Comparison of ENCODE assay signal across 21 cellular contexts in the genomic region with DNA sequence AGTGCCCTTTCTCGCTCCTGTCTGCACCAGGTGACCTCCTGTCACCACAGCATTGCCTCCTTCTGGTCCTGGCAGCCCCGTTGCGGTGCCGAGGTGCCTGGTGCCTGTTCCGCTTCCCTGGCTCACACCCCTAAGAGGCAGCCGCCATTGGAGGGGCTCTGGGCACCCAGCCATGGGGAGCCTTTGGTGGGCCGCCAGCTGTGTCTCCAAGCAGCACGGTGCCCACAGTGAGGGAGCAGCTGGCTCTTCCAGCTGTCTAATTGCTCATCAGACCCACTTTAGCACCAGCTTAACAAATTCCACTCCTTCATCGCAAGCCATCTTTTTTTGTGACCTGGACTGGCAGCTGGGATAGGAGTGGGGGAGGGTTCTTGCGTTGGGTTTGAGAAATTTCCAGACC.
A peak's percentile ranks its signal among the peaks of the same experiment; 100 is the strongest.
DNase-seq lines count a peak whose midpoint lies in the region; ATAC-seq and TF ChIP-seq lines count a peak whose summit lies in the region.
"Had no signal": no experiment of that assay in that cellular context is flagged by ENCODE, and none has a peak within 500 bp of the region (broad histone marks: within the 10 kb centered on the region; RNA-seq: fewer than 3 reads in every experiment).

No MANE protein-coding gene starts in this region.

- no peaks in the 10 kb centered on the region for H3K27me3 Mint-ChIP-seq in T-helper 17 cell
- H3K27me3 Mint-ChIP-seq: stimulated activated memory B cell treated with anti-CD40 and anti-IgM and Interleukin-4, amounts not matched to agents 10 μg/mL and 1 μg/mL and 100 μg/mL, for 72 hours had no signal

- no peaks in the 10 kb centered on the region for H3K9me2 ChIP-seq in OCI-LY1 (ENCODE audit: low read depth, low read length)

- intact Hi-C loops in Right ventricle myocardium superior (cut with DNase I) (no loop called here), left ventricle myocardium inferior (cut with micrococcal nuclease) (no loop called here), thyroid gland (cut with DNase I) (no loop called here)

- H3K4me3 ChIP-seq in left ventricle myocardium inferior (no peak overlapping the region), OCI-LY1 (ENCODE audit: low read depth, low read length, poor library complexity, severe bottlenecking) (no peak overlapping the region), thyroid gland (replicated peaks in 1 of 3) (no peak overlapping the region)
- H3K4me3 ChIP-seq: thoracic aorta had no signal

- H3F3A ChIP-seq in OCI-LY1 (ENCODE audit: insufficient read depth, low read length): peaks cover 4% of the 10 kb centered on the region; the same call in 1 of the 2 replicates

- no peak overlapping the region for H3K4me3 Mint-ChIP-seq in T-helper 17 cell
- H3K4me3 Mint-ChIP-seq: CD14-positive monocyte; natural killer cell; stimulated activated memory B cell treated with anti-CD40 and anti-IgM and Interleukin-4, amounts not matched to agents 10 μg/mL and 1 μg/mL and 100 μg/mL, for 72 hours had no signal

- ATAC-seq in Right ventricle myocardium superior (ENCODE audit: poor library complexity) (peak; percentile 25), HG02852 (IDR thresholded peaks at IDR 0.05; ENCODE audit: unreplicated experiment) (no peak), GM18867 (IDR thresholded peaks at IDR 0.05; ENCODE audit: unreplicated experiment) (no peak), T-helper 17 cell (no peak)
- ATAC-seq: natural killer cell; stimulated activated memory B cell treated with anti-CD40 and anti-IgM and Interleukin-4, amounts not matched to agents 10 μg/mL and 1 μg/mL and 100 μg/mL, for 72 hours had no signal

- DNase-seq in Right ventricle myocardium superior: no peak
- DNase-seq in left ventricle myocardium inferior: no peak
- peak; percentile 43 for DNase-seq in NCI-H2029 treated with DMSO at 0.1 percent for 48 hours (lab: John Stamatoyannopoulos, UW)
- peak; percentile 51 to 62 for DNase-seq in thyroid gland
- no peak for DNase-seq in T-helper 17 cell
- DNase-seq: ACHN; activated CD4-positive, alpha-beta T cell treated with anti-CD3 and anti-CD28 coated beads, Interleukin-2, amount 50 U/mL, for 1 hour; activated CD8-positive, alpha-beta memory T cell treated with anti-CD3 and anti-CD28 coated beads, Interleukin-2, amount 50 U/mL, for 4 hours; KG1; natural killer cell; OCI-M1; SIG-M5; T-helper 2 cell had no signal

- H3K4me2 ChIP-seq in OCI-LY1 (ENCODE audit: low read length): peak overlapping the region; percentile 32; the same call in 1 of the 2 replicates

- peak overlapping the region; percentile 67 for H3K9ac ChIP-seq in OCI-LY1 (ENCODE audit: low read length)
- H3K9ac ChIP-seq: parathyroid adenoma had no signal

- no peak overlapping the region for H3K27ac Mint-ChIP-seq in T-helper 17 cell
- H3K27ac Mint-ChIP-seq: CD14-positive monocyte, natural killer cell had no signal

- H3K27me3 ChIP-seq in left ventricle myocardium inferior (ENCODE audit: low read depth) (no peaks in the 10 kb centered on the region), OCI-LY1 (ENCODE audit: insufficient read depth, low read length) (no peaks in the 10 kb centered on the region), thyroid gland (no peaks in the 10 kb centered on the region)

- peaks cover 2% of the 10 kb centered on the region for H3K36me3 Mint-ChIP-seq in T-helper 17 cell (ENCODE audit: low read depth)
- H3K36me3 Mint-ChIP-seq: natural killer cell had no signal

- H3K4me1 Mint-ChIP-seq in T-helper 17 cell: peaks cover 3% of the 10 kb centered on the region
- H3K4me1 Mint-ChIP-seq: CD14-positive monocyte had no signal

- 50 to 59% methylated on average over 10 of the region's 10 CpGs for WGBS in thyroid gland, 2 donors

- TF ChIP-seq CTCF in left ventricle myocardium inferior (IDR thresholded peaks at IDR 0.05; ENCODE audit: borderline replicate concordance) (no peak), OCI-LY1 (IDR thresholded peaks at IDR 0.05; ENCODE audit: low read length) (no peak), thyroid gland (IDR thresholded peaks at IDR 0.05) (no peak)

- H2AFZ ChIP-seq in OCI-LY1 (ENCODE audit: low read length): no peak overlapping the region
- H2AFZ ChIP-seq: parathyroid adenoma had no signal

- H3K27ac ChIP-seq in left ventricle myocardium inferior (replicated peaks) (no peak overlapping the region), OCI-LY1 (ENCODE audit: low read depth, low read length, poor library complexity, severe bottlenecking) (peak overlapping the region; percentile 97), thyroid gland (no peak overlapping the region)
- H3K27ac ChIP-seq: parathyroid adenoma, thoracic aorta, VCaP had no signal

- H3K4me1 ChIP-seq in left ventricle myocardium inferior (peaks cover 14% of the 10 kb centered on the region), OCI-LY1 (ENCODE audit: insufficient read depth, low read length, severe bottlenecking) (peaks cover 100% of the 10 kb centered on the region), thyroid gland (peaks cover 0 to 10% of the 10 kb centered on the region in 2 donors)
- H3K4me1 ChIP-seq: parathyroid adenoma had no signal

- H3K9me3 ChIP-seq in left ventricle myocardium inferior (replicated peaks): no peaks in the 10 kb centered on the region
- H3K9me3 ChIP-seq in OCI-LY1 (ENCODE audit: low read length): no peaks in the 10 kb centered on the region
- no peaks in the 10 kb centered on the region for H3K9me3 ChIP-seq in thyroid gland
- H3K9me3 ChIP-seq in T-helper 17 cell (ENCODE audit: control insufficient read depth, low read length, poor library complexity, severe bottlenecking): no peaks in the 10 kb centered on the region
- H3K9me3 ChIP-seq: thoracic aorta had no signal

- no peaks in the 10 kb centered on the region for H4K20me1 ChIP-seq in OCI-LY1 (ENCODE audit: insufficient read depth, low read length)

- peaks cover 5% of the 10 kb centered on the region; the same call in 1 of the 2 replicates for H3K79me2 ChIP-seq in OCI-LY1 (ENCODE audit: insufficient read depth, low read length)

- no peak for TF ChIP-seq POLR2A in thyroid gland (IDR thresholded peaks at IDR 0.05)

- H3K36me3 ChIP-seq in left ventricle myocardium inferior (no peaks in the 10 kb centered on the region), OCI-LY1 (ENCODE audit: insufficient read depth, low read length) (peaks cover 11% of the 10 kb centered on the region; the same call in 1 of the 2 replicates), thyroid gland (no peaks in the 10 kb centered on the region)
- H3K36me3 ChIP-seq: thoracic aorta had no signal

Comparison
In these comparisons a context has a peak if more than half of its experiments do, and no peak if none do; other contexts are left out.
1. DNase-seq: peak in NCI-H2029 treated with DMSO at 0.1 percent for 48 hours (single experiment) and thyroid gland (2 of 2); none in Right ventricle myocardium superior (single experiment), left ventricle myocardium inferior (single experiment) and T-helper 17 cell (0 of 3).